In genomic region chr22:30324008-30324730, GRCh38 we compare ENCODE assay signal across 8 cellular contexts. TPM values are rescaled to one million over a fixed set of nuclear protein-coding genes. Genes with fewer than 3 reads are reported as not detected.
DNase-seq lines count a peak whose midpoint lies in the region; ATAC-seq and TF ChIP-seq lines count a peak whose summit lies in the region.

No MANE protein-coding gene starts in this region.

- H3K9ac ChIP-seq in OCI-LY1 (ENCODE audit: low read length) (no peak overlapping the region; the same call in 1 of the 2 replicates), parathyroid adenoma (no peak overlapping the region)

- H3K4me3 Mint-ChIP-seq in CD4-positive, CD25-positive, alpha-beta regulatory T cell = peak overlapping the region; percentile 85 to 94 (median 92)

- H3K36me3 Mint-ChIP-seq in CD4-positive, CD25-positive, alpha-beta regulatory T cell = peaks cover 15% of the 10 kb centered on the region

- ATAC-seq in CD4-positive, CD25-positive, alpha-beta regulatory T cell (ENCODE audit: low read depth in 2 of 2) = no peak
- ATAC-seq in HG02938 (IDR thresholded peaks at IDR 0.05; ENCODE audit: unreplicated experiment) = no peak

- H3K27ac Mint-ChIP-seq in CD4-positive, CD25-positive, alpha-beta regulatory T cell = peak overlapping the region; percentile 75 to 95 (median 91)

- H2AFZ ChIP-seq in OCI-LY1 (ENCODE audit: low read length) (no peak overlapping the region), parathyroid adenoma (no peak overlapping the region)

- peak overlapping the region; percentile 81 for H3K4me3 ChIP-seq in CD4-positive, CD25-positive, alpha-beta regulatory T cell (ENCODE audit: low read depth, low read length)
- H3K4me3 ChIP-seq in OCI-LY1 (ENCODE audit: low read depth, low read length, poor library complexity, severe bottlenecking) = no peak overlapping the region
- H3K4me3 ChIP-seq in choroid plexus epithelial cell (ENCODE audit: low read depth, low read length) = peak overlapping the region; percentile 5
- H3K4me3 ChIP-seq in parathyroid adenoma (ENCODE audit: low read depth, low read length) = peak overlapping the region; percentile 91

- H3K79me2 ChIP-seq in OCI-LY1 (ENCODE audit: insufficient read depth, low read length) (no peaks in the 10 kb centered on the region), parathyroid adenoma (peaks cover 42% of the 10 kb centered on the region)

- H3K36me3 ChIP-seq in CD4-positive, CD25-positive, alpha-beta regulatory T cell (ENCODE audit: control insufficient read depth, insufficient read depth, low read length) = peaks cover 23% of the 10 kb centered on the region
- peaks cover 10% of the 10 kb centered on the region; the same call in 1 of the 2 replicates for H3K36me3 ChIP-seq in OCI-LY1 (ENCODE audit: insufficient read depth, low read length)
- no peaks in the 10 kb centered on the region for H3K36me3 ChIP-seq in parathyroid adenoma (ENCODE audit: control insufficient read depth, insufficient read depth, low read length)

- H3K9me3 Mint-ChIP-seq in CD4-positive, CD25-positive, alpha-beta regulatory T cell = no peaks in the 10 kb centered on the region

- no peaks in the 10 kb centered on the region for H3K27me3 Mint-ChIP-seq in CD4-positive, CD25-positive, alpha-beta regulatory T cell

- no peaks in the 10 kb centered on the region for H4K20me1 ChIP-seq in OCI-LY1 (ENCODE audit: insufficient read depth, low read length)

- peaks cover 79% of the 10 kb centered on the region for H3K4me1 ChIP-seq in CD4-positive, CD25-positive, alpha-beta regulatory T cell (ENCODE audit: control insufficient read depth, insufficient read depth, low read length, poor library complexity, severe bottlenecking)
- peaks cover 29% of the 10 kb centered on the region for H3K4me1 ChIP-seq in OCI-LY1 (ENCODE audit: insufficient read depth, low read length, severe bottlenecking)
- H3K4me1 ChIP-seq in parathyroid adenoma = peaks cover 27% of the 10 kb centered on the region

- no peaks in the 10 kb centered on the region for H3K27me3 ChIP-seq in CD4-positive, CD25-positive, alpha-beta regulatory T cell (ENCODE audit: control insufficient read depth, insufficient read depth, low read length)
- H3K27me3 ChIP-seq in OCI-LY1 (ENCODE audit: insufficient read depth, low read length) = no peaks in the 10 kb centered on the region
- no peaks in the 10 kb centered on the region for H3K27me3 ChIP-seq in parathyroid adenoma (ENCODE audit: control insufficient read depth, insufficient read depth, low read length)

- H3K9me3 ChIP-seq in CD4-positive, CD25-positive, alpha-beta regulatory T cell (ENCODE audit: control insufficient read depth in 2 of 2, low read length in 2 of 2) = no peaks in the 10 kb centered on the region
- H3K9me3 ChIP-seq in OCI-LY1 (ENCODE audit: low read length) (no peaks in the 10 kb centered on the region), parathyroid adenoma (ENCODE audit: control insufficient read depth, low read length) (no peaks in the 10 kb centered on the region)

- H3K27ac ChIP-seq in CD4-positive, CD25-positive, alpha-beta regulatory T cell (ENCODE audit: insufficient read depth, low read length, poor library complexity, severe bottlenecking) = peak overlapping the region; percentile 34
- H3K27ac ChIP-seq in OCI-LY1 (ENCODE audit: low read depth, low read length, poor library complexity, severe bottlenecking) = no peak overlapping the region
- H3K27ac ChIP-seq in parathyroid adenoma = peak overlapping the region; percentile 85

- peaks cover 11 to 79% (median 58%) of the 10 kb centered on the region in 4 donors for H3K4me1 Mint-ChIP-seq in CD4-positive, CD25-positive, alpha-beta regulatory T cell

- H3K4me2 ChIP-seq in OCI-LY1 (ENCODE audit: low read length) = peak overlapping the region; percentile 95; the same call in 1 of the 2 replicates
- peak overlapping the region; percentile 98 for H3K4me2 ChIP-seq in parathyroid adenoma (ENCODE audit: low read length)

- TF ChIP-seq CTCF in OCI-LY1 (IDR thresholded peaks at IDR 0.05; ENCODE audit: low read length) (no peak), choroid plexus epithelial cell (conservative IDR thresholded peaks at IDR 0.05; ENCODE audit: low read depth, low read length) (no peak), parathyroid adenoma (IDR thresholded peaks at IDR 0.05) (no peak)

- peak in 1 of 3 donors; percentile 69 for DNase-seq in CD4-positive, CD25-positive, alpha-beta regulatory T cell
- DNase-seq in choroid plexus epithelial cell (ENCODE audit: low read depth) = no peak
- DNase-seq in NCI-H82 treated with DMSO at 0.1 percent for 48 hours (lab: John Stamatoyannopoulos, UW; ENCODE audit: unreplicated experiment) = no peak
- no peak for DNase-seq in KG1 (lab: John Stamatoyannopoulos, UW)
- DNase-seq in ureter (ENCODE audit: low spot score) = no peak

- H3K9me2 ChIP-seq in OCI-LY1 (ENCODE audit: low read depth, low read length) = no peaks in the 10 kb centered on the region

- no peaks in the 10 kb centered on the region for H3F3A ChIP-seq in OCI-LY1 (ENCODE audit: insufficient read depth, low read length)

RNA-seq across cellular contexts. Expression of gene TBC1D10A, which starts 2.6 kb away (rescaled TPM):
- 67.5 TPM for total RNA-seq in CD4-positive, CD25-positive, alpha-beta regulatory T cell
- 10 to 100 TPM; 44.2 to 58.0 (median 47.4) TPM for polyA plus RNA-seq in CD4-positive, CD25-positive, alpha-beta regulatory T cell
- total RNA-seq in ureter = 40.0 TPM

RNA-seq across cellular contexts. Expression of gene SF3A1, which starts 32.5 kb away (rescaled TPM):
- 389 TPM for total RNA-seq in CD4-positive, CD25-positive, alpha-beta regulatory T cell
- polyA plus RNA-seq in CD4-positive, CD25-positive, alpha-beta regulatory T cell = 10 to 100 TPM; 66.6 to 78.6 (median 75.1) TPM
- 193 TPM for total RNA-seq in ureter

RNA-seq across cellular contexts. Expression of gene CCDC157, which starts 32.6 kb away (rescaled TPM):
- 7.1 TPM for total RNA-seq in CD4-positive, CD25-positive, alpha-beta regulatory T cell
- 1 to 10 TPM; 1.3 to 2.4 (median 1.9) TPM for polyA plus RNA-seq in CD4-positive, CD25-positive, alpha-beta regulatory T cell
- total RNA-seq in ureter = 3.3 TPM

RNA-seq across cellular contexts. Expression of gene CASTOR1, which starts 34.9 kb away (rescaled TPM):
- 18.7 TPM for total RNA-seq in CD4-positive, CD25-positive, alpha-beta regulatory T cell
- 10 to 100 TPM; 10.9 to 16.4 (median 12.1) TPM for polyA plus RNA-seq in CD4-positive, CD25-positive, alpha-beta regulatory T cell
- total RNA-seq in ureter = 17.5 TPM

RNA-seq across cellular contexts. Expression of gene OSM, which starts 57.5 kb away (rescaled TPM):
- 24.0 TPM for total RNA-seq in CD4-positive, CD25-positive, alpha-beta regulatory T cell
- polyA plus RNA-seq in CD4-positive, CD25-positive, alpha-beta regulatory T cell = 1 to 10 TPM; 2.4 to 7.0 (median 4.8) TPM
- total RNA-seq in ureter = 0.36 TPM
